Comparison of ENCODE assay signal across 18 cellular contexts in the genomic region with DNA sequence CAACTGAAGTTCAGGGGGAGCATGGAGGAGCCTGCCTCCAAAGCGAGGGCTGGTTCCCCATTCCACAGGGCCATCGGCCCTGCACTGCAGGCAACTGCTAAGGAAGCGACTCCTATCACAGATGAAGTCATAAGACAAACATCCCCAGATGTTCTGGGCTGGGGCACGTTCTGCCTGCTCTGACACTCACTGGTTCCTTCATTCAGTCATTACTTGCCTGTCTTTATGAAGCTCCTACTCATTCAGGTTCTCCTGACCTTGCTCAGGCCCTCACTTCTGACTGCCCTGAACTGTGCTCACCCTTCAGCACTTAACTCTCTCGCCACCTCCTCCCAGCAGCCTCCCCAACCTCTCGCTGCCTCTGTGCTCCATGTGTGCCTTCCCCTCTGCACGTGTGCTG. TPM values are rescaled to one million over a fixed set of nuclear protein-coding genes. Genes with fewer than 3 reads are reported as not detected.
A peak's percentile ranks its signal among the peaks of the same experiment; 100 is the strongest.
DNase-seq lines count a peak whose midpoint lies in the region; TF ChIP-seq lines count a peak whose summit lies in the region.
"Had no signal": no experiment of that assay in that cellular context is flagged by ENCODE, and none has a peak within 500 bp of the region (broad histone marks: within the 10 kb centered on the region; RNA-seq: fewer than 3 reads in every experiment).

No MANE protein-coding gene starts in this region.

- no peaks in the 10 kb centered on the region for H3K9me3 ChIP-seq in esophagus muscularis mucosa
- H3K9me3 ChIP-seq: mucosa of descending colon, Peyer's patch, psoas muscle had no signal

- H3K27ac ChIP-seq in esophagus muscularis mucosa (replicated peaks in 1 of 4) (peak overlapping the region; percentile 13 to 47 (median 38)), skin epidermis (peak overlapping the region in 11 of 21 experiments; percentile 24 to 84 (median 52))
- H3K27ac ChIP-seq: KMS-11, psoas muscle had no signal

- peaks cover 34 to 42% (median 35%) of the 10 kb centered on the region in 4 donors for H3K4me1 ChIP-seq in esophagus muscularis mucosa

- no peaks in the 10 kb centered on the region for H3K27me3 ChIP-seq in esophagus muscularis mucosa
- H3K27me3 ChIP-seq: Peyer's patch had no signal

- 71% methylated on average over 7 of the region's 7 CpGs for WGBS in esophagus muscularis mucosa

- DNase-seq in EH (ENCODE audit: low read depth) (peak; percentile 72), MV-4-11 (lab: John Stamatoyannopoulos, UW) (peak; percentile 85), esophagus muscularis mucosa (ENCODE audit: extremely low spot score) (no peak), AG08396 (ENCODE audit: low spot score) (no peak), NCI-H2081 treated with DMSO at 0.1 percent for 48 hours (lab: John Stamatoyannopoulos, UW) (no peak), DMS79 treated with DMSO at 0.1 percent for 48 hours (lab: John Stamatoyannopoulos, UW) (no peak)
- DNase-seq: activated CD8-positive, alpha-beta memory T cell treated with anti-CD3 and anti-CD28 coated beads, Interleukin-2, amount 50 U/mL, for 48 hours; mucosa of descending colon; NCI-H1694; NCI-H446 treated with DMSO at 0.1 percent for 48 hours; psoas muscle; stimulated activated CD4-positive, alpha-beta T cell treated with anti-CD3 and anti-CD28 coated beads, Interleukin-2, amount 100 ng/mL, for 24 hours; T-cell had no signal

- intact Hi-C loops in esophagus muscularis mucosa (cut with DNase I) = no loop called here

- H3K4me3 ChIP-seq in esophagus muscularis mucosa (no peak overlapping the region), skin epidermis (no peak overlapping the region)
- H3K4me3 ChIP-seq: coronary artery, mucosa of descending colon, Peyer's patch, psoas muscle had no signal

- TF ChIP-seq EP300 in esophagus muscularis mucosa (IDR thresholded peaks at IDR 0.05) = no peak

- H3K36me3 ChIP-seq in esophagus muscularis mucosa = no peaks in the 10 kb centered on the region
- H3K36me3 ChIP-seq: Peyer's patch had no signal

- TF ChIP-seq CTCF in esophagus muscularis mucosa (IDR thresholded peaks at IDR 0.05) = no peak

- TF ChIP-seq POLR2A in esophagus muscularis mucosa (IDR thresholded peaks at IDR 0.05; ENCODE audit: low read depth) = no peak

RNA-seq across cellular contexts. Expression of a gene that starts 2.5 kb away (rescaled TPM):
- total RNA-seq in esophagus muscularis mucosa = 10 to 100 TPM in 1 of 4 donors, 1 to 10 TPM in 3; 5.6 to 10.5 (median 6.5) TPM
- total RNA-seq: H4 had no signal

Comparison
In these comparisons a context has a peak if more than half of its experiments do, and no peak if none do; other contexts are left out.
1. DNase-seq: peak in EH (single experiment) and MV-4-11 (single experiment); none in esophagus muscularis mucosa (single experiment), AG08396 (single experiment), NCI-H2081 treated with DMSO at 0.1 percent for 48 hours (single experiment) and DMS79 treated with DMSO at 0.1 percent for 48 hours (single experiment).